ENCODE assay signal across 14 cellular contexts in genomic region chr11:14775897-14776296, GRCh38.
A peak's percentile ranks its signal among the peaks of the same experiment; 100 is the strongest.
DNase-seq lines count a peak whose midpoint lies in the region; ATAC-seq and TF ChIP-seq lines count a peak whose summit lies in the region.
"Had no signal": no experiment of that assay in that cellular context is flagged by ENCODE, and none has a peak within 500 bp of the region (broad histone marks: within the 10 kb centered on the region; RNA-seq: fewer than 3 reads in every experiment).

No MANE protein-coding gene starts in this region.

- no peak overlapping the region for H3K4me3 Mint-ChIP-seq in activated naive CD8-positive, alpha-beta T cell
- no peak overlapping the region for H3K4me3 Mint-ChIP-seq in activated naive CD8-positive, alpha-beta T cell treated with anti-CD3 and anti-CD28 coated beads, Interleukin-2, amount 50 U/mL, for 24 hours
- no peak overlapping the region for H3K4me3 Mint-ChIP-seq in H9
- H3K4me3 Mint-ChIP-seq in naive B cell = peak overlapping the region in 7 of 8 donors; percentile 36 to 75 (median 67)
- no peak overlapping the region for H3K4me3 Mint-ChIP-seq in CD8-positive, alpha-beta T cell

- H3K4me1 ChIP-seq in H9 (ENCODE audit: insufficient read depth, low read length) = no peaks in the 10 kb centered on the region
- peaks cover 42% of the 10 kb centered on the region for H3K4me1 ChIP-seq in CD8-positive, alpha-beta T cell (ENCODE audit: insufficient read depth, low read length)
- H3K4me1 ChIP-seq: BE2C had no signal

- H3K4me1 Mint-ChIP-seq in activated naive CD8-positive, alpha-beta T cell (ENCODE audit: low read depth) = peaks cover 64% of the 10 kb centered on the region
- peaks cover 74% of the 10 kb centered on the region for H3K4me1 Mint-ChIP-seq in activated naive CD8-positive, alpha-beta T cell treated with anti-CD3 and anti-CD28 coated beads, Interleukin-2, amount 50 U/mL, for 24 hours
- H3K4me1 Mint-ChIP-seq in H9 = peaks cover 6 to 11% of the 10 kb centered on the region in 2 experiments
- peaks cover 13 to 21% (median 19%) of the 10 kb centered on the region in 3 donors for H3K4me1 Mint-ChIP-seq in naive B cell
- H3K4me1 Mint-ChIP-seq in CD8-positive, alpha-beta T cell (ENCODE audit: low read depth) = peaks cover 66% of the 10 kb centered on the region

- CTCF ChIA-PET in CD8-positive, alpha-beta T cell (lab: Charles Lee) = interaction anchor here (1.3 kb wide), 1 partner anchor 13 kb away, joined by 3 read pairs; no protein-coding TSS in a partner anchor

- H3K56ac ChIP-seq in H9 (ENCODE audit: insufficient read length, low read depth, low read length) = no peak overlapping the region

- no peak overlapping the region for H2AK5ac ChIP-seq in H9 (ENCODE audit: insufficient read length, low read length)

- H3K14ac ChIP-seq in H9 (ENCODE audit: insufficient read depth, low read length) = no peak overlapping the region

- peaks cover 9% of the 10 kb centered on the region for H3K9me3 Mint-ChIP-seq in activated naive CD8-positive, alpha-beta T cell (ENCODE audit: low read depth)
- peaks cover 13% of the 10 kb centered on the region for H3K9me3 Mint-ChIP-seq in activated naive CD8-positive, alpha-beta T cell treated with anti-CD3 and anti-CD28 coated beads, Interleukin-2, amount 50 U/mL, for 24 hours
- H3K9me3 Mint-ChIP-seq in H9 (peaks cover 11 to 12% of the 10 kb centered on the region in 2 experiments; a peak in 4 of 5 replicates), naive B cell (peaks cover 0 to 8% (median 3%) of the 10 kb centered on the region in 7 donors)
- peaks cover 12% of the 10 kb centered on the region for H3K9me3 Mint-ChIP-seq in CD8-positive, alpha-beta T cell

- no peaks in the 10 kb centered on the region for H3K79me1 ChIP-seq in H9 (ENCODE audit: insufficient read depth, low read depth, low read length, poor library complexity, severe bottlenecking)

- no peak overlapping the region for H3T11ph ChIP-seq in H9 (ENCODE audit: low read length)

- no peak overlapping the region for H3K4me2 ChIP-seq in H9 (ENCODE audit: insufficient read depth, insufficient read length, low read length)

- H3K4ac ChIP-seq in H9 (ENCODE audit: low read depth, low read length) = no peak overlapping the region

- no peaks in the 10 kb centered on the region for H3K23me2 ChIP-seq in H9 (ENCODE audit: insufficient read length, low read depth, low read length, poor library complexity, severe bottlenecking)

- H3K4me3 ChIP-seq in CD8-positive, alpha-beta T cell (ENCODE audit: low read depth, low read length) = no peak overlapping the region

- intact Hi-C loops in CD8-positive, alpha-beta T cell (cut with DNase I, micrococcal nuclease) = no loop called here

- H4K5ac ChIP-seq in H9 (ENCODE audit: insufficient read length, low read depth, low read length) = no peak overlapping the region

- POLR2A ChIA-PET in CD8-positive, alpha-beta T cell (lab: Charles Lee) = interaction anchor here (1.6 kb wide), 1 partner anchor 37 kb away, joined by 3 read pairs; no protein-coding TSS in a partner anchor

- peaks cover 11% of the 10 kb centered on the region for H3K36me3 ChIP-seq in CD8-positive, alpha-beta T cell (ENCODE audit: insufficient read depth, low read length)
- H3K36me3 ChIP-seq: BE2C had no signal

- no peak overlapping the region for H3K18ac ChIP-seq in H9 (ENCODE audit: insufficient read length, low read depth, low read length)

- H3K9me3 ChIP-seq in H9 (ENCODE audit: control insufficient read depth, low read depth, low read length) = no peaks in the 10 kb centered on the region
- H3K9me3 ChIP-seq in CD8-positive, alpha-beta T cell (ENCODE audit: low read length) = no peaks in the 10 kb centered on the region
- H3K9me3 ChIP-seq: BE2C had no signal

- no peak overlapping the region for H4K8ac ChIP-seq in H9 (replicated peaks; ENCODE audit: insufficient read length, low read depth, low read length)

- no peak overlapping the region for H2BK120ac ChIP-seq in H9 (ENCODE audit: low read depth, low read length, poor library complexity, severe bottlenecking)

- H3K27ac Mint-ChIP-seq in activated naive CD8-positive, alpha-beta T cell = peak overlapping the region; percentile 10
- H3K27ac Mint-ChIP-seq in activated naive CD8-positive, alpha-beta T cell treated with anti-CD3 and anti-CD28 coated beads, Interleukin-2, amount 50 U/mL, for 24 hours = no peak overlapping the region
- H3K27ac Mint-ChIP-seq in H9 (no peak overlapping the region), naive B cell (peak overlapping the region in 5 of 6 donors; percentile 58 to 95 (median 78))
- no peak overlapping the region for H3K27ac Mint-ChIP-seq in CD8-positive, alpha-beta T cell

- peaks cover 35% of the 10 kb centered on the region for H3K36me3 Mint-ChIP-seq in activated naive CD8-positive, alpha-beta T cell
- peaks cover 43% of the 10 kb centered on the region for H3K36me3 Mint-ChIP-seq in activated naive CD8-positive, alpha-beta T cell treated with anti-CD3 and anti-CD28 coated beads, Interleukin-2, amount 50 U/mL, for 24 hours (ENCODE audit: low read depth)
- peaks cover 9 to 11% (median 10%) of the 10 kb centered on the region in 3 experiments for H3K36me3 Mint-ChIP-seq in H9 (ENCODE audit: insufficient read depth in 1 of 3, low read depth in 3 of 3)
- no peaks in the 10 kb centered on the region for H3K36me3 Mint-ChIP-seq in naive B cell
- H3K36me3 Mint-ChIP-seq in CD8-positive, alpha-beta T cell = peaks cover 57% of the 10 kb centered on the region

- peak overlapping the region; percentile 91 for H4K91ac ChIP-seq in H9 (ENCODE audit: insufficient read length, low read depth, low read length)

- no peak for ATAC-seq in activated naive CD8-positive, alpha-beta T cell treated with anti-CD3 and anti-CD28 coated beads, Interleukin-2, amount 50 U/mL, for 24 hours
- ATAC-seq in naive B cell (ENCODE audit: low read depth in 2 of 2) (peak; percentile 85 to 89), HG03039 (IDR thresholded peaks at IDR 0.05; ENCODE audit: unreplicated experiment) (no peak)
- ATAC-seq in CD8-positive, alpha-beta T cell = no peak
- ATAC-seq: HCT116 had no signal

- no peak overlapping the region for H2BK12ac ChIP-seq in H9 (ENCODE audit: insufficient read length, low read depth, low read length)

- H2BK20ac ChIP-seq in H9 (ENCODE audit: low read depth, low read length, poor library complexity, severe bottlenecking) = no peak overlapping the region

- no peak for DNase-seq in activated naive CD8-positive, alpha-beta T cell treated with anti-CD3 and anti-CD28 coated beads, Interleukin-2, amount 50 U/mL, for 24 hours
- DNase-seq in H9 = no peak
- DNase-seq in naive B cell = peak; percentile 20
- DNase-seq in stimulated activated naive CD4-positive, alpha-beta T cell treated with Interleukin-2 at 50 U/mL for 16 hours (lab: John Stamatoyannopoulos, UW) = no peak
- no peak for DNase-seq in CD8-positive, alpha-beta T cell
- DNase-seq: BE2C, Calu3, DMS 273 treated with DMSO at 0.1 percent for 48 hours, EL, GOT3 had no signal

- no peak for TF ChIP-seq CTCF in H9 (conservative IDR thresholded peaks at IDR 0.05)
- no peak for TF ChIP-seq CTCF in CD8-positive, alpha-beta T cell (IDR thresholded peaks at IDR 0.05)

- H2BK5ac ChIP-seq in H9 (ENCODE audit: insufficient read length, low read length) = no peak overlapping the region

- H3K79me2 ChIP-seq in H9 (ENCODE audit: insufficient read depth, low read length) = no peaks in the 10 kb centered on the region

- no peak overlapping the region for H3K23ac ChIP-seq in H9 (ENCODE audit: insufficient read length, low read depth, low read length)

- no peak overlapping the region for H3K9ac ChIP-seq in H9 (ENCODE audit: extremely low read depth, insufficient read length, low read length)

- H3K27me3 Mint-ChIP-seq in activated naive CD8-positive, alpha-beta T cell = no peaks in the 10 kb centered on the region
- H3K27me3 Mint-ChIP-seq in activated naive CD8-positive, alpha-beta T cell treated with anti-CD3 and anti-CD28 coated beads, Interleukin-2, amount 50 U/mL, for 24 hours = no peaks in the 10 kb centered on the region
- H3K27me3 Mint-ChIP-seq in H9 (ENCODE audit: low read depth) = no peaks in the 10 kb centered on the region
- peaks cover 0 to 8% (median 0%) of the 10 kb centered on the region in 3 donors for H3K27me3 Mint-ChIP-seq in naive B cell
- H3K27me3 Mint-ChIP-seq in CD8-positive, alpha-beta T cell (ENCODE audit: low read depth) = no peaks in the 10 kb centered on the region

- no peak overlapping the region for H2AFZ ChIP-seq in H9 (ENCODE audit: low read length)

- no peaks in the 10 kb centered on the region for H4K20me1 ChIP-seq in H9 (ENCODE audit: control insufficient read depth, insufficient read depth, insufficient read length)

- no peak overlapping the region for H3K27ac ChIP-seq in H9 (ENCODE audit: insufficient read length, low read depth, low read length)
- no peak overlapping the region for H3K27ac ChIP-seq in CD8-positive, alpha-beta T cell (ENCODE audit: low read depth, low read length)
- H3K27ac ChIP-seq: HL-60 had no signal

- H3K27me3 ChIP-seq in H9 (ENCODE audit: insufficient read depth, low read length) = no peaks in the 10 kb centered on the region
- H3K27me3 ChIP-seq in CD8-positive, alpha-beta T cell (ENCODE audit: insufficient read depth, low read length) = no peaks in the 10 kb centered on the region
- H3K27me3 ChIP-seq: BE2C had no signal

- no peak overlapping the region for H2BK15ac ChIP-seq in H9 (ENCODE audit: low read depth, low read length)

Comparison
In these comparisons a context has a peak if more than half of its experiments do, and no peak if none do; other contexts are left out.
1. H3K27ac Mint-ChIP-seq: peak in activated naive CD8-positive, alpha-beta T cell (single experiment) and naive B cell (5 of 6); none in activated naive CD8-positive, alpha-beta T cell treated with anti-CD3 and anti-CD28 coated beads, Interleukin-2, amount 50 U/mL, for 24 hours (single experiment), H9 (0 of 3) and CD8-positive, alpha-beta T cell (single experiment).
2. H3K4me3 Mint-ChIP-seq: peak in naive B cell (7 of 8); none in activated naive CD8-positive, alpha-beta T cell (single experiment), activated naive CD8-positive, alpha-beta T cell treated with anti-CD3 and anti-CD28 coated beads, Interleukin-2, amount 50 U/mL, for 24 hours (single experiment), H9 (0 of 2) and CD8-positive, alpha-beta T cell (single experiment).
3. ATAC-seq: peak in naive B cell (2 of 2); none in activated naive CD8-positive, alpha-beta T cell treated with anti-CD3 and anti-CD28 coated beads, Interleukin-2, amount 50 U/mL, for 24 hours (single experiment), HG03039 (single experiment) and CD8-positive, alpha-beta T cell (single experiment).